In the genomic region with DNA sequence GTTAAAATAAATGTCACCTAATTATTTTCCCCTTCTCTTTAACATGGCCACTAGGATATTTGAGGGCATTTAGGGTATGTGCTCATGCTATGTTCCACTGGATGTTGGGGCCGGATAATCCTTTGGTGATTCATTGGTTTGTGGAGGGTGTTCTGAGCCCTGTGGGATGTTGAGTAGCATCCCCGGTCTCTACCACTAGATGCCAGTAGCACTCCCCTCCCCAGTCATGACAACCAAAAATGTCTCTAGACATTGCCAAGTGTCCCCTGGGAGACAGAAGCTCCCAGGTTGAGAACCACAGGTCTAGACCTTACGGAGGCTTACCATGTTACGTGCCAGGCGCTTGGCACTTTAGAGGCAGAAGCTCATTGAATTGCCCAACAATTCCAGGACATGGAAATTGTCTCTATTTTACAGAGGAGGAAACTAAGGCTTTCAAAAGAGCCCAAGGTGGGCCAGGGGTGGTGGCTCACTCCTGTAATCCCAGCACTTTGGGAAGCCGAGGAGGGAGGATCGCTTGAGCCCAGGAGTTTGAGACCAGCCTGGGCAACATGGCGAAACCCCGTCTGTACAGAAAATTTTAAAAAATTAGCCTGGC, we compare ENCODE assay signal across 8 cellular contexts. TPM values are rescaled to one million over a fixed set of nuclear protein-coding genes. Genes with fewer than 3 reads are reported as not detected.
DNase-seq lines count a peak whose midpoint lies in the region; ATAC-seq and TF ChIP-seq lines count a peak whose summit lies in the region.

No MANE protein-coding gene starts in this region.

- H3K27me3 ChIP-seq in hepatocyte: peaks cover 16% of the 10 kb centered on the region

- H3K9me2 ChIP-seq in hepatocyte (replicated peaks; ENCODE audit: insufficient read depth): no peaks in the 10 kb centered on the region

- H3K4me1 Mint-ChIP-seq in stimulated activated naive B cell treated with anti-CD40 and anti-IgM and Interleukin-4, amounts not matched to agents 10 μg/mL and 1 μg/mL and 100 μg/mL, for 72 hours: peaks cover 3 to 5% of the 10 kb centered on the region in 2 donors

- H3K36me3 ChIP-seq in hepatocyte (replicated peaks; ENCODE audit: insufficient read depth, low read depth): no peaks in the 10 kb centered on the region

- H3K9me3 ChIP-seq in hepatocyte (ENCODE audit: low read depth): no peaks in the 10 kb centered on the region

- no peak overlapping the region for H3K27ac Mint-ChIP-seq in stimulated activated naive B cell treated with anti-CD40 and anti-IgM and Interleukin-4, amounts not matched to agents 10 μg/mL and 1 μg/mL and 100 μg/mL, for 72 hours

- no peak overlapping the region for H3K27ac ChIP-seq in hepatocyte

- H3K9me3 Mint-ChIP-seq in stimulated activated naive B cell treated with anti-CD40 and anti-IgM and Interleukin-4, amounts not matched to agents 10 μg/mL and 1 μg/mL and 100 μg/mL, for 72 hours: peaks cover 0 to 2% of the 10 kb centered on the region in 2 donors

- no peaks in the 10 kb centered on the region for H4K20me1 ChIP-seq in hepatocyte (ENCODE audit: insufficient read depth, poor library complexity, severe bottlenecking)

- 49% methylated on average over 9 of the region's 9 CpGs for WGBS in hepatocyte (ENCODE audit: low lambda C conversion rate, missing lambda C conversion rate)

- no peak overlapping the region for H3K4me2 ChIP-seq in hepatocyte

- H2AFZ ChIP-seq in hepatocyte: no peak overlapping the region

- H3K4me1 ChIP-seq in hepatocyte (ENCODE audit: insufficient read depth): no peaks in the 10 kb centered on the region

- H3K4me3 Mint-ChIP-seq in stimulated activated naive B cell treated with anti-CD40 and anti-IgM and Interleukin-4, amounts not matched to agents 10 μg/mL and 1 μg/mL and 100 μg/mL, for 72 hours: no peak overlapping the region

- DNase-seq in AG10803 (ENCODE audit: low read depth): peak; percentile 67
- DNase-seq in GM12864 (ENCODE audit: low read depth): no peak
- DNase-seq in NCI-H2171 treated with DMSO at 0.1 percent for 48 hours (lab: John Stamatoyannopoulos, UW): peak; percentile 65
- DNase-seq in activated CD8-positive, alpha-beta memory T cell treated with anti-CD3 and anti-CD28 coated beads, Interleukin-2, amount 50 U/mL, for 4 hours: peak; percentile 49
- DNase-seq in hepatocyte (ENCODE audit: low spot score): peak; percentile 61
- peak; percentile 61 for DNase-seq in stimulated activated naive B cell treated with anti-CD40 and anti-IgM and Interleukin-4, amounts not matched to agents 10 μg/mL and 1 μg/mL and 100 μg/mL, for 72 hours
- DNase-seq in pons (ENCODE audit: low spot score): no peak

- H3K4me3 ChIP-seq in AG10803 (ENCODE audit: low read length) (no peak overlapping the region), GM12864 (ENCODE audit: low read depth, low read length) (no peak overlapping the region), hepatocyte (no peak overlapping the region)

- peak; percentile 93 to 97 for ATAC-seq in stimulated activated naive B cell treated with anti-CD40 and anti-IgM and Interleukin-4, amounts not matched to agents 10 μg/mL and 1 μg/mL and 100 μg/mL, for 72 hours (replicated peaks)
- no peak for ATAC-seq in HG02759 (IDR thresholded peaks at IDR 0.05; ENCODE audit: unreplicated experiment)

- H3K36me3 Mint-ChIP-seq in stimulated activated naive B cell treated with anti-CD40 and anti-IgM and Interleukin-4, amounts not matched to agents 10 μg/mL and 1 μg/mL and 100 μg/mL, for 72 hours: no peaks in the 10 kb centered on the region

- TF ChIP-seq CTCF in AG10803 (conservative IDR thresholded peaks at IDR 0.05; ENCODE audit: low read length): peak; percentile 91
- TF ChIP-seq CTCF in GM12864 (IDR thresholded peaks at IDR 0.05; ENCODE audit: low read depth, low read length, missing control alignments): peak; percentile 85
- TF ChIP-seq CTCF in hepatocyte (IDR thresholded peaks at IDR 0.05; ENCODE audit: poor library complexity): peak; percentile 56

- H3K27me3 Mint-ChIP-seq in stimulated activated naive B cell treated with anti-CD40 and anti-IgM and Interleukin-4, amounts not matched to agents 10 μg/mL and 1 μg/mL and 100 μg/mL, for 72 hours: peaks cover 28 to 52% of the 10 kb centered on the region in 2 donors

- no peaks in the 10 kb centered on the region for H3K79me2 ChIP-seq in hepatocyte

RNA-seq across cellular contexts. Expression of gene SHANK1, which starts 14.1 kb away (rescaled TPM):
- 0.24 and 2.3 TPM in 2 replicates for total RNA-seq in hepatocyte
- polyA plus RNA-seq in hepatocyte: 0.56 and 1.4 TPM in 2 replicates

RNA-seq across cellular contexts. Expression of gene CLEC11A, which starts 17.6 kb away (rescaled TPM):
- 27.6 and 30.3 TPM in 2 replicates for total RNA-seq in hepatocyte
- polyA plus RNA-seq in hepatocyte: 72.4 and 111 TPM in 2 replicates

RNA-seq across cellular contexts. Expression of gene C19orf81, which starts 56.3 kb away (rescaled TPM):
- total RNA-seq in hepatocyte: 2.2 and 4.1 TPM in 2 replicates
- 12.4 and 14.7 TPM in 2 replicates for polyA plus RNA-seq in hepatocyte

Comparison
In these comparisons a context has a peak if more than half of its experiments do, and no peak if none do; other contexts are left out.
1. DNase-seq: peak in AG10803 (single experiment), NCI-H2171 treated with DMSO at 0.1 percent for 48 hours (single experiment), activated CD8-positive, alpha-beta memory T cell treated with anti-CD3 and anti-CD28 coated beads, Interleukin-2, amount 50 U/mL, for 4 hours (single experiment), hepatocyte (single experiment) and stimulated activated naive B cell treated with anti-CD40 and anti-IgM and Interleukin-4, amounts not matched to agents 10 μg/mL and 1 μg/mL and 100 μg/mL, for 72 hours (single experiment); none in GM12864 (single experiment) and pons (single experiment).
2. Peak in every context shown above with its lines, with median percentiles within 50 percentile points of each other: CTCF ChIP-seq.